In genomic region chr15:41078125-41078524, GRCh38 we compare ENCODE assay signal across 25 cellular contexts.
"Had no signal": no experiment of that assay in that cellular context is flagged by ENCODE, and none has a peak within 500 bp of the region (broad histone marks: within the 10 kb centered on the region; RNA-seq: fewer than 3 reads in every experiment).

No MANE protein-coding gene starts in this region.

- H3K27ac Mint-ChIP-seq: memory B cell; natural killer cell treated with Interleukin-12 subunit alpha and Interleukin-12 subunit beta and Interleukin-15 and Interleukin-18, amount 100 ng/mL, for 72 hours; progenitor cell of endocrine pancreas; stimulated activated effector memory CD8-positive, alpha-beta T cell treated with anti-CD3 and anti-CD28 coated beads, Interleukin-12 subunit alpha, Interleukin-12 subunit beta, amount 100 ng/mL, for 72 hours; type B pancreatic cell had no signal

- H3K79me2 ChIP-seq: parathyroid adenoma had no signal

- H3K9me3 Mint-ChIP-seq: memory B cell; natural killer cell treated with Interleukin-12 subunit alpha and Interleukin-12 subunit beta and Interleukin-15 and Interleukin-18, amount 100 ng/mL, for 72 hours; neural crest cell; stimulated activated effector memory CD8-positive, alpha-beta T cell treated with anti-CD3 and anti-CD28 coated beads, Interleukin-12 subunit alpha, Interleukin-12 subunit beta, amount 100 ng/mL, for 72 hours; type B pancreatic cell had no signal

- H3K9me3 ChIP-seq: gastroesophageal sphincter, heart left ventricle, neutrophil, sigmoid colon, testis, tibial artery had no signal

- H3K27ac ChIP-seq: dorsolateral prefrontal cortex, foreskin keratinocyte, gastroesophageal sphincter, heart left ventricle, hepatocyte, parathyroid adenoma, sigmoid colon, testis, tibial artery had no signal

- H3K9ac ChIP-seq: parathyroid adenoma had no signal

- ATAC-seq: foreskin keratinocyte; gastroesophageal sphincter; heart left ventricle; left lobe of liver; natural killer cell treated with Interleukin-12 subunit alpha and Interleukin-12 subunit beta and Interleukin-15 and Interleukin-18, amount 100 ng/mL, for 72 hours; stimulated activated effector memory CD8-positive, alpha-beta T cell treated with anti-CD3 and anti-CD28 coated beads, Interleukin-12 subunit alpha, Interleukin-12 subunit beta, amount 100 ng/mL, for 72 hours; stimulated activated naive CD8-positive, alpha-beta T cell treated with anti-CD3 and anti-CD28 coated beads, Interleukin-15, Interleukin-2, amounts not matched to agents 100 U/mL and 50 U/mL, for 24 hours had no signal

- DNase-seq: dorsolateral prefrontal cortex; effector CD4-positive, alpha-beta T cell; foreskin keratinocyte; heart left ventricle; kidney; sigmoid colon; stimulated activated CD4-positive, alpha-beta T cell treated with anti-CD3 and anti-CD28 coated beads, Interleukin-2, amount 100 ng/mL, for 24 hours; stimulated activated CD4-positive, alpha-beta T cell treated with anti-CD3 and anti-CD28 coated beads, Interleukin-4, amount 100 ng/mL, for 24 hours; stimulated activated naive CD8-positive, alpha-beta T cell treated with anti-CD3 and anti-CD28 coated beads, Interleukin-15, Interleukin-2, amounts not matched to agents 100 U/mL and 50 U/mL, for 24 hours; substantia nigra; testis; tibial artery had no signal

- H3K4me2 ChIP-seq: hepatocyte had no signal

- H3K27me3 ChIP-seq: dorsolateral prefrontal cortex, foreskin keratinocyte, gastroesophageal sphincter, heart left ventricle, hepatocyte, neutrophil, sigmoid colon, testis, tibial artery had no signal

- H3K27me3 Mint-ChIP-seq: memory B cell; natural killer cell treated with Interleukin-12 subunit alpha and Interleukin-12 subunit beta and Interleukin-15 and Interleukin-18, amount 100 ng/mL, for 72 hours; progenitor cell of endocrine pancreas; type B pancreatic cell had no signal

- H3K4me3 ChIP-seq: dorsolateral prefrontal cortex, gastroesophageal sphincter, heart left ventricle, hepatocyte, lung, sigmoid colon, testis, tibial artery had no signal

- H3K4me1 ChIP-seq: foreskin keratinocyte, gastroesophageal sphincter, heart left ventricle, parathyroid adenoma, sigmoid colon, testis, tibial artery had no signal

- H3K4me3 Mint-ChIP-seq: memory B cell; natural killer cell treated with Interleukin-12 subunit alpha and Interleukin-12 subunit beta and Interleukin-15 and Interleukin-18, amount 100 ng/mL, for 72 hours; neural crest cell; stimulated activated effector memory CD8-positive, alpha-beta T cell treated with anti-CD3 and anti-CD28 coated beads, Interleukin-12 subunit alpha, Interleukin-12 subunit beta, amount 100 ng/mL, for 72 hours; type B pancreatic cell had no signal

- H3K4me1 Mint-ChIP-seq: neural crest cell; stimulated activated effector memory CD8-positive, alpha-beta T cell treated with anti-CD3 and anti-CD28 coated beads, Interleukin-12 subunit alpha, Interleukin-12 subunit beta, amount 100 ng/mL, for 72 hours had no signal

- H2AFZ ChIP-seq: hepatocyte, parathyroid adenoma had no signal

- FAIRE-seq: colon, kidney had no signal
